Comparison of ENCODE assay signal across 26 cellular contexts in genomic region chr15:70077436-70077835, GRCh38. TPM values are rescaled to one million over a fixed set of nuclear protein-coding genes. Genes with fewer than 3 reads are reported as not detected.
DNase-seq lines count a peak whose midpoint lies in the region; ATAC-seq and TF ChIP-seq lines count a peak whose summit lies in the region.
"Had no signal": no experiment of that assay in that cellular context is flagged by ENCODE, and none has a peak within 500 bp of the region (broad histone marks: within the 10 kb centered on the region; RNA-seq: fewer than 3 reads in every experiment).

No MANE protein-coding gene starts in this region.

- TF ChIP-seq CTCF in H9 (conservative IDR thresholded peaks at IDR 0.05), result no peak
- no peak for TF ChIP-seq CTCF in dorsolateral prefrontal cortex (IDR thresholded peaks at IDR 0.05 in 54 of 56, conservative IDR thresholded peaks at IDR 0.05 in 2 of 56; ENCODE audit: low read depth in 1 of 56, partially characterized antibody in 56 of 56)

- no peaks in the 10 kb centered on the region for H3K27me3 Mint-ChIP-seq in H9 (ENCODE audit: low read depth)
- no peaks in the 10 kb centered on the region for H3K27me3 Mint-ChIP-seq in T-helper 2 cell treated with Interferon-gamma antibody and Interleukin-4, amounts not matched to agents 5 μg/mL and 100 μg/mL, for 36 hours (ENCODE audit: low read depth)
- H3K27me3 Mint-ChIP-seq: T-cell had no signal

- H3K27ac Mint-ChIP-seq in H9, result 0 out of 7 replicates have a peak overlapping the region, but pooled peaks of 1 of the 3 experiments have one; percentile 34
- H3K27ac Mint-ChIP-seq in T-helper 2 cell treated with Interferon-gamma antibody and Interleukin-4, amounts not matched to agents 5 μg/mL and 100 μg/mL, for 36 hours, result no peak overlapping the region

- WGBS in H9 (ENCODE audit: extremely low coverage, insufficient read length, low lambda C conversion rate), result no CpG with 5 or more reads among the region's 7 CpGs

- H3T11ph ChIP-seq in H9 (ENCODE audit: low read length), result no peak overlapping the region

- H3K4me1 Mint-ChIP-seq in H9, result peaks cover 49 to 62% of the 10 kb centered on the region in 2 experiments
- H3K4me1 Mint-ChIP-seq in T-helper 2 cell treated with Interferon-gamma antibody and Interleukin-4, amounts not matched to agents 5 μg/mL and 100 μg/mL, for 36 hours (ENCODE audit: low read depth), result no peaks in the 10 kb centered on the region

- H3K14ac ChIP-seq in H9 (ENCODE audit: insufficient read depth, low read length), result peak overlapping the region; percentile 34

- H3K36me3 Mint-ChIP-seq in H9 (ENCODE audit: insufficient read depth in 1 of 3, low read depth in 3 of 3), result peaks cover 34 to 78% (median 73%) of the 10 kb centered on the region in 3 experiments; a peak in 6 of 7 replicates
- H3K36me3 Mint-ChIP-seq in T-helper 2 cell treated with Interferon-gamma antibody and Interleukin-4, amounts not matched to agents 5 μg/mL and 100 μg/mL, for 36 hours (ENCODE audit: low read depth), result peaks cover 53% of the 10 kb centered on the region

- H4K91ac ChIP-seq in H9 (ENCODE audit: insufficient read length, low read depth, low read length), result no peak overlapping the region

- intact Hi-C loops in dorsolateral prefrontal cortex (cut with DNase I) (no loop called here), sciatic nerve (cut with DNase I) (no loop called here)

- no peak overlapping the region for H2BK15ac ChIP-seq in H9 (ENCODE audit: low read depth, low read length)

- H2BK5ac ChIP-seq in H9 (ENCODE audit: insufficient read length, low read length), result no peak overlapping the region

- H3K56ac ChIP-seq in H9 (ENCODE audit: insufficient read length, low read depth, low read length), result no peak overlapping the region

- H2BK12ac ChIP-seq in H9 (ENCODE audit: insufficient read length, low read depth, low read length), result no peak overlapping the region

- no peak overlapping the region for H3K4me2 ChIP-seq in H9 (ENCODE audit: insufficient read depth, insufficient read length, low read length)
- H3K4me2 ChIP-seq: BLaER1, PC-9 had no signal

- peak; percentile 53 for ATAC-seq in sciatic nerve
- ATAC-seq: GM12878, lower lobe of right lung, T-cell had no signal

- no peak overlapping the region for H2BK20ac ChIP-seq in H9 (ENCODE audit: low read depth, low read length, poor library complexity, severe bottlenecking)

- no peak overlapping the region for H3K4me3 Mint-ChIP-seq in H9
- H3K4me3 Mint-ChIP-seq in T-helper 2 cell treated with Interferon-gamma antibody and Interleukin-4, amounts not matched to agents 5 μg/mL and 100 μg/mL, for 36 hours, result no peak overlapping the region
- H3K4me3 Mint-ChIP-seq: activated naive CD4-positive, alpha-beta T cell treated with anti-CD3 and anti-CD28 coated beads for 36 hours; T-cell had no signal

- no peak overlapping the region for H3K4me3 ChIP-seq in dorsolateral prefrontal cortex
- H3K4me3 ChIP-seq: BLaER1, GM12878, lower lobe of right lung, PC-9, SJSA1, thoracic aorta had no signal

- H3K23ac ChIP-seq in H9 (ENCODE audit: insufficient read length, low read depth, low read length), result no peak overlapping the region

- peaks cover 17% of the 10 kb centered on the region; the same call in 1 of the 2 replicates for H3K4me1 ChIP-seq in H9 (ENCODE audit: insufficient read depth, low read length)
- H3K4me1 ChIP-seq: BLaER1, SJSA1 had no signal

- no peaks in the 10 kb centered on the region for H3K9me3 ChIP-seq in H9 (ENCODE audit: control insufficient read depth, low read depth, low read length)
- H3K9me3 ChIP-seq: BLaER1, Caco-2, lower lobe of right lung, SJSA1, thoracic aorta had no signal

- H3K27me3 ChIP-seq in H9 (ENCODE audit: insufficient read depth, low read length) (no peaks in the 10 kb centered on the region), dorsolateral prefrontal cortex (no peaks in the 10 kb centered on the region), layer of hippocampus (ENCODE audit: control insufficient read depth, insufficient read depth, low read length) (no peaks in the 10 kb centered on the region)
- H3K27me3 ChIP-seq: BLaER1, SJSA1 had no signal

- no peaks in the 10 kb centered on the region for H3K9me3 Mint-ChIP-seq in H9
- no peaks in the 10 kb centered on the region for H3K9me3 Mint-ChIP-seq in T-helper 2 cell treated with Interferon-gamma antibody and Interleukin-4, amounts not matched to agents 5 μg/mL and 100 μg/mL, for 36 hours
- H3K9me3 Mint-ChIP-seq: activated naive CD4-positive, alpha-beta T cell treated with anti-CD3 and anti-CD28 coated beads for 36 hours; T-cell had no signal

- peaks cover 7% of the 10 kb centered on the region for H3K79me1 ChIP-seq in H9 (ENCODE audit: insufficient read depth, low read depth, low read length, poor library complexity, severe bottlenecking)

- peaks cover under 1% of the 10 kb centered on the region for H3K23me2 ChIP-seq in H9 (ENCODE audit: insufficient read length, low read depth, low read length, poor library complexity, severe bottlenecking)

- H4K5ac ChIP-seq in H9 (ENCODE audit: insufficient read length, low read depth, low read length), result no peak overlapping the region

- peaks cover 4% of the 10 kb centered on the region for H4K20me1 ChIP-seq in H9 (ENCODE audit: control insufficient read depth, insufficient read depth, insufficient read length)

- H3K9ac ChIP-seq in H9 (ENCODE audit: extremely low read depth, insufficient read length, low read length), result no peak overlapping the region
- H3K9ac ChIP-seq: BLaER1 had no signal

- no peak overlapping the region for H2AK5ac ChIP-seq in H9 (ENCODE audit: insufficient read length, low read length)

- H3K4ac ChIP-seq in H9 (ENCODE audit: low read depth, low read length), result no peak overlapping the region

- no peak overlapping the region for H2AFZ ChIP-seq in H9 (ENCODE audit: low read length)
- H2AFZ ChIP-seq: PC-9 had no signal

- no peak overlapping the region for H2BK120ac ChIP-seq in H9 (ENCODE audit: low read depth, low read length, poor library complexity, severe bottlenecking)

- H3K79me2 ChIP-seq in H9 (ENCODE audit: insufficient read depth, low read length), result peaks cover 3% of the 10 kb centered on the region; the same call in 1 of the 2 replicates

- H4K8ac ChIP-seq in H9 (replicated peaks; ENCODE audit: insufficient read length, low read depth, low read length), result no peak overlapping the region

- H3K18ac ChIP-seq in H9 (ENCODE audit: insufficient read length, low read depth, low read length), result no peak overlapping the region

- DNase-seq in H9, result no peak
- DNase-seq in dorsolateral prefrontal cortex, result peak in 6 of 10 donors; percentile 29 to 90 (median 58)
- DNase-seq in sciatic nerve (ENCODE audit: low spot score), result no peak
- DNase-seq in NCI-H69 (lab: John Stamatoyannopoulos, UW), result no peak
- no peak for DNase-seq in NOMO-1 treated with dmso at 0.1 percent for 144 hours (lab: John Stamatoyannopoulos, UW; ENCODE audit: unreplicated experiment)
- DNase-seq in activated naive CD4-positive, alpha-beta T cell treated with Interleukin-2 at 50 U/mL for 16 hours, result no peak
- DNase-seq in T-helper 2 cell treated with Interferon-gamma antibody and Interleukin-4, amounts not matched to agents 5 μg/mL and 100 μg/mL, for 36 hours (ENCODE audit: low spot score), result no peak
- DNase-seq: ACHN; activated naive CD4-positive, alpha-beta T cell treated with anti-CD3 and anti-CD28 coated beads for 36 hours; activated T-cell treated with anti-CD3 and anti-CD28 coated beads, Interleukin-2, amount 50 U/mL, for 48 hours; amniotic stem cell; Caco-2; DND-41; lower lobe of right lung; NCI-H1436; NCI-H510A; PC-9; stimulated activated CD4-positive, alpha-beta T cell treated with anti-CD3 and anti-CD28 coated beads, Interleukin-12 subunit alpha, Interleukin-12 subunit beta, amount 100 ng/mL, for 4 hours; stimulated activated CD4-positive, alpha-beta T cell treated with anti-CD3 and anti-CD28 coated beads, Interleukin-4, amount 100 ng/mL, for 24 hours; stimulated activated naive CD4-positive, alpha-beta T cell; T-cell had no signal

- H3K27ac ChIP-seq in H9 (ENCODE audit: insufficient read length, low read depth, low read length) (no peak overlapping the region), dorsolateral prefrontal cortex (peak overlapping the region in 36 of 59 donors; percentile 1 to 76 (median 27)), layer of hippocampus (ENCODE audit: low read depth, low read length) (peak overlapping the region; percentile 16)
- H3K27ac ChIP-seq: BLaER1, lower lobe of right lung, PC-9, SJSA1, thoracic aorta had no signal

RNA-seq across cellular contexts. Expression of gene TLE3, which starts 20.3 kb away (rescaled TPM):
- total RNA-seq in H9 (2021), result 91.3 and 98.2 TPM in 2 replicates
- 10 to 100 TPM; 22.5 to 97.6 (median 43.5) TPM for total RNA-seq in dorsolateral prefrontal cortex
- 90.1 TPM for total RNA-seq in sciatic nerve

Comparison
In these comparisons a context has a peak if more than half of its experiments do, and no peak if none do; other contexts are left out.
1. DNase-seq: peak in dorsolateral prefrontal cortex (6 of 10); none in H9 (single experiment), sciatic nerve (single experiment), NCI-H69 (single experiment), NOMO-1 treated with dmso at 0.1 percent for 144 hours (single experiment), activated naive CD4-positive, alpha-beta T cell treated with Interleukin-2 at 50 U/mL for 16 hours (single experiment) and T-helper 2 cell treated with Interferon-gamma antibody and Interleukin-4, amounts not matched to agents 5 μg/mL and 100 μg/mL, for 36 hours (single experiment).